Comparison of ENCODE assay signal across 8 cellular contexts in the genomic region with DNA sequence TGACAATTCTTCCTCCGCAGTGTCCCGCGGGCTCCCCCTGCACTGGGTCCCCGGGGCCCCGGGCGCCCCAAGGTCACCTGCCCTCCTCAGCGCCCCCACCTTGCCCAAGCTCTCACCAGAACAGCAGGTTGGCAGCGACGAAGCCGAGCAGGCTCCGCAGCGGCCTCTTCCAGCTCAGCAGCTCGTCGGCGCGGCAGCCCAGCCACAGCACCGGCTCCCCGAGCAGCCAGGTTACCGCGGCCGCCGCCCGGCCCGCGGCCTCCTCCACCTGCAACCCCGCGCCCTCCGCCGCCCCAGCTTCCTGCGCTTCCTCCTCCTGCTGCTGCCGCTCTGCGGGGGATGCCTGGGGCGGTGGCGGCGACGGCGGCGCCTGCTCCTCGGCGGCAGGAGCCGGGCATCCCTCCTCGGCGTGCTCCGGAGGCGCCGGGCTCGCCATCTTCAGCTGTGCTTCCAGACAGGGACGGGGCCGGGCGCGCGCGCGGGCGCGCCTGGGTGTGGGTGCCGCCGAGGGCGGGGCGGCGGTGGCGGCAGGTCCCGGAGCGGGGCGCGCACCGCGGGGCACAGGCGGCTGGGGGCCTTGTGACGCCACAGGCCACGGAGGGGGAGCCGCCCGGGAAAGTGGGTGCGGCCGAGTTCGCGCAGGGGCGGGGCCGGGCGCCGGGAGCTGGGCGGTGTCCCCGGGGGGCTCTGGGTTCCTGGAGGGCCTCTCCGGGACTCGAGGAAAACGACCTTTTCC. TPM values are rescaled to one million over a fixed set of nuclear protein-coding genes. Genes with fewer than 3 reads are reported as not detected.
DNase-seq lines count a peak whose midpoint lies in the region; ATAC-seq and TF ChIP-seq lines count a peak whose summit lies in the region.

A gene with protein sequence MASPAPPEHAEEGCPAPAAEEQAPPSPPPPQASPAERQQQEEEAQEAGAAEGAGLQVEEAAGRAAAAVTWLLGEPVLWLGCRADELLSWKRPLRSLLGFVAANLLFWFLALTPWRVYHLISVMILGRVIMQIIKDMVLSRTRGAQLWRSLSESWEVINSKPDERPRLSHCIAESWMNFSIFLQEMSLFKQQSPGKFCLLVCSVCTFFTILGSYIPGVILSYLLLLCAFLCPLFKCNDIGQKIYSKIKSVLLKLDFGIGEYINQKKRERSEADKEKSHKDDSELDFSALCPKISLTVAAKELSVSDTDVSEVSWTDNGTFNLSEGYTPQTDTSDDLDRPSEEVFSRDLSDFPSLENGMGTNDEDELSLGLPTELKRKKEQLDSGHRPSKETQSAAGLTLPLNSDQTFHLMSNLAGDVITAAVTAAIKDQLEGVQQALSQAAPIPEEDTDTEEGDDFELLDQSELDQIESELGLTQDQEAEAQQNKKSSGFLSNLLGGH (minus strand): TSS at position 462 of the 736 bp plus-strand sequence. CDS start 26 bp downstream, at position 436.

- DNase-seq in Ammon's horn (ENCODE audit: low spot score) = peak; percentile 69
- peak; percentile 89 for DNase-seq in SK-N-SH
- peak; percentile 89 for DNase-seq in activated naive CD8-positive, alpha-beta T cell treated with anti-CD3 and anti-CD28 coated beads for 36 hours
- peak; percentile 68 for DNase-seq in left ventricle myocardium inferior
- peak; percentile 81 for DNase-seq in putamen (ENCODE audit: low spot score)

- no peak for TF ChIP-seq EP300 in SK-N-SH (IDR thresholded peaks at IDR 0.05; ENCODE audit: borderline replicate concordance in 1 of 2, low read depth in 1 of 2, low read length in 1 of 2)

- TF ChIP-seq RAD21 in SK-N-SH (IDR thresholded peaks at IDR 0.05; ENCODE audit: low read length) = no peak

- H3K4me1 Mint-ChIP-seq in activated naive CD8-positive, alpha-beta T cell treated with anti-CD3 and anti-CD28 coated beads for 36 hours = peaks cover 36% of the 10 kb centered on the region

- H2AFZ ChIP-seq in SK-N-SH (ENCODE audit: low read depth) = peak within 1 kb of the TSS; percentile 59; the same call in 1 of the 2 replicates

- H3K4me1 ChIP-seq in SK-N-SH (ENCODE audit: control insufficient read depth in 1 of 2, insufficient read depth in 2 of 2, low read depth in 1 of 2, low read length in 1 of 2) (peaks cover 0 to 9% of the 10 kb centered on the region in 2 experiments; a peak in 1 of 4 replicates), left ventricle myocardium inferior (peaks cover 30% of the 10 kb centered on the region), urinary bladder (ENCODE audit: insufficient read depth) (no peaks in the 10 kb centered on the region)

- H3K79me2 ChIP-seq in SK-N-SH (ENCODE audit: insufficient read depth) = no peaks in the 10 kb centered on the region

- H3K36me3 ChIP-seq in SK-N-SH (replicated peaks in 1 of 2; ENCODE audit: control insufficient read depth in 1 of 2, insufficient read depth in 2 of 2, low read length in 1 of 2) (no peaks in the 10 kb centered on the region), left ventricle myocardium inferior (no peaks in the 10 kb centered on the region), urinary bladder (ENCODE audit: insufficient read depth) (no peaks in the 10 kb centered on the region)

- H3K27ac Mint-ChIP-seq in activated naive CD8-positive, alpha-beta T cell treated with anti-CD3 and anti-CD28 coated beads for 36 hours = peak within 1 kb of the TSS; percentile 90

- H4K20me1 ChIP-seq in SK-N-SH (ENCODE audit: insufficient read depth) = no peaks in the 10 kb centered on the region

- no peaks in the 10 kb centered on the region for H3K9me3 Mint-ChIP-seq in activated naive CD8-positive, alpha-beta T cell treated with anti-CD3 and anti-CD28 coated beads for 36 hours

- H3K4me3 Mint-ChIP-seq in activated naive CD8-positive, alpha-beta T cell treated with anti-CD3 and anti-CD28 coated beads for 36 hours = peak within 1 kb of the TSS; percentile 95

- H3K9ac ChIP-seq in SK-N-SH = no peak within 1 kb of the TSS

- H3K4me3 ChIP-seq in SK-N-SH (ENCODE audit: low read depth in 2 of 2, low read length in 1 of 2) (peak within 1 kb of the TSS; percentile 64 to 67), left ventricle myocardium inferior (peak within 1 kb of the TSS; percentile 79), urinary bladder (ENCODE audit: low read depth, low read length) (peak within 1 kb of the TSS; percentile 73)

- POLR2A ChIA-PET in SK-N-SH (lab: Yijun Ruan, JAX) = interaction anchor here (1.0 kb wide), 1 partner anchor 13 kb away, joined by 3 read pairs; no protein-coding TSS in a partner anchor

- H3K9me3 ChIP-seq in SK-N-SH (no peaks in the 10 kb centered on the region), left ventricle myocardium inferior (replicated peaks) (no peaks in the 10 kb centered on the region)

- CTCF ChIA-PET in SK-N-SH (lab: Yijun Ruan, JAX) = interaction anchor here (1.5 kb wide), 1 partner anchor 10 kb away, joined by 4 read pairs; no protein-coding TSS in a partner anchor

- no peak within 1 kb of the TSS for H3K27ac ChIP-seq in SK-N-SH (ENCODE audit: low read depth in 2 of 2, low read length in 1 of 2)
- H3K27ac ChIP-seq in left ventricle myocardium inferior (replicated peaks) = peak within 1 kb of the TSS; percentile 85
- peak within 1 kb of the TSS; percentile 27 for H3K27ac ChIP-seq in urinary bladder (ENCODE audit: low read depth)

- H3K4me2 ChIP-seq in SK-N-SH = peak within 1 kb of the TSS; percentile 86

- peaks cover 28% of the 10 kb centered on the region; the same call in 1 of the 2 replicates for H3K27me3 ChIP-seq in SK-N-SH (ENCODE audit: insufficient read depth)
- H3K27me3 ChIP-seq in left ventricle myocardium inferior (ENCODE audit: low read depth) = peaks cover 9% of the 10 kb centered on the region

- TF ChIP-seq CTCF in SK-N-SH (IDR thresholded peaks at IDR 0.05) (no peak), left ventricle myocardium inferior (IDR thresholded peaks at IDR 0.05; ENCODE audit: borderline replicate concordance) (peak; percentile 2)

- WGBS in SK-N-SH (ENCODE audit: low lambda C conversion rate) = 1% methylated on average over 18 of the region's 86 CpGs
- WGBS in urinary bladder = under 1% methylated on average over 86 of the region's 86 CpGs

- peaks cover 13% of the 10 kb centered on the region for H3K36me3 Mint-ChIP-seq in activated naive CD8-positive, alpha-beta T cell treated with anti-CD3 and anti-CD28 coated beads for 36 hours

- no peaks in the 10 kb centered on the region for H3K27me3 Mint-ChIP-seq in activated naive CD8-positive, alpha-beta T cell treated with anti-CD3 and anti-CD28 coated beads for 36 hours

- H3K9me2 ChIP-seq in SK-N-SH = no peaks in the 10 kb centered on the region

- intact Hi-C loops in left ventricle myocardium inferior (cut with micrococcal nuclease) = no loop called here

- no peaks in the 10 kb centered on the region for H3F3A ChIP-seq in SK-N-SH (replicated peaks; ENCODE audit: insufficient read depth)

- ATAC-seq in GM19043 (IDR thresholded peaks at IDR 0.05; ENCODE audit: low read depth, unreplicated experiment) (peak; percentile 52), HG03439 (IDR thresholded peaks at IDR 0.05; ENCODE audit: unreplicated experiment) (peak; percentile 69)

TF ChIP-seq in SK-N-SH, 30 proteins besides CTCF, POLR2A, EP300 and RAD21:
- TF ChIP-seq USF2 (IDR thresholded peaks at IDR 0.05; ENCODE audit: borderline replicate concordance, low read depth, low read length) (no peak), PBX3 (IDR thresholded peaks at IDR 0.05) (no peak), ELF1 (IDR thresholded peaks at IDR 0.05) (no peak), TAF1 (IDR thresholded peaks at IDR 0.05; ENCODE audit: borderline replicate concordance, low read depth, low read length) (no peak), YY1 (IDR thresholded peaks at IDR 0.05; ENCODE audit: low read depth) (no peak), POLR2AphosphoS5 (IDR thresholded peaks at IDR 0.05; ENCODE audit: low read depth, low read length) (no peak)

RNA-seq across cellular contexts. Expression of the gene that starts here (rescaled TPM):
- polyA plus RNA-seq in SK-N-SH (2012; rRNA removed) (0.43 and 0.89 TPM in 2 replicates), urinary bladder (4.7 TPM)
- 0.81 and 0.92 TPM in 2 replicates for polyA plus RNA-seq in SK-N-SH (2012; cell fraction: cytosol; rRNA removed)
- polyA plus RNA-seq in SK-N-SH (2012; cell fraction: nucleus; rRNA removed) = 0.52 and 1.1 TPM in 2 replicates
- total RNA-seq in activated naive CD8-positive, alpha-beta T cell treated with anti-CD3 and anti-CD28 coated beads for 36 hours = 10 to 100 TPM; 25.1 to 27.3 TPM
- total RNA-seq in left ventricle myocardium inferior (269 TPM), urinary bladder (13.4 TPM)

Comparison
In these comparisons a context has a peak if more than half of its experiments do, and no peak if none do; other contexts are left out.
1. H3K27ac ChIP-seq: peak in left ventricle myocardium inferior (single experiment) and urinary bladder (single experiment); none in SK-N-SH (0 of 2).
2. Peak in every context shown above with its lines, with median percentiles within 50 percentile points of each other: DNase-seq and H3K4me3 ChIP-seq.